9 cellular contexts compared by ENCODE assay signal in the genomic region with DNA sequence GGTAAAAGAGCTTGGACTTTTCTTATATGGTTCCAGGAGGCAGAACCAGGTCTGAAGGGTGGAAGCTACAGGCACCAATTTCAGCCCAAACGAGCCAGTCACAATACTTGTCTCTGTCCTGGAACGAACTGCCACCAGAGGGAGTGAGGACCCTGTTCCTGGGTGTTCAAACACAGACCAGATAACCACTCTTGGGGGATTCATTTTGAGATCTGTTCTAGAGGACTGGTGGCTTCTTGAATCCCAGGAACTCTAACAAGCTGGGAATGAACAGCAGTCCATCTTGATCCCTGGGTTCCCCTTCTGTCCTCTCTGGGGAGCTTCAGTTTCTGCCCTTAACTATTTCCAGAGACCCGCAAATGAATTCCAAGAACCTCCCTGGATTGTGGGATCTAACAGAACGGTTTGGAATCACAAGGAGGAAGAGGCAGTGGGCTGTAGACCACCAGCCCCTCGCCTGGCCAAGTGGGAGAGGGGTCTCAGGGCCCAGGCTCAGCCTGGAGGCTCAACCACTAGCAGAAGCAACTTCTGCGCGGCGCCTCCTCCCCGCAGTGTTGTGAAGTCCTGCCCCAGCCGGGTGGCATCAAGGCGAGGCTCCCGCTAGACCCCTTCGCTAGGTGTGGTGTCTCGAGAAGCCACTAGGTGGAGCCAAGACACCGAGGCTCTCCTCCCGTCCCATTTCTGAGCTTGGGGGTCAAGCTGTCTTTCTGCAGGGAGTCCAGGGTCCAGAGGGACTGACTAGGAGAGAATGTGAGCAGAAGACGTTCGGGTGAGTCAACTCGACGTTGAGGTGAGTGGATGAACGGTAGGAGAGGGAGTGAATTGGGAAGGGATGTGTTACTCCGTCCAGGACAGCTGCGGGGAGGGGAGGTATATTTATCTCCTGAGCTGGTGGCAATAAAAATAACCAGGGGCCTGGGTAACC. TPM values are rescaled to one million over a fixed set of nuclear protein-coding genes. Genes with fewer than 3 reads are reported as not detected.
DNase-seq lines count a peak whose midpoint lies in the region; ATAC-seq lines count a peak whose summit lies in the region.
"Had no signal": no experiment of that assay in that cellular context is flagged by ENCODE, and none has a peak within 500 bp of the region (broad histone marks: within the 10 kb centered on the region; RNA-seq: fewer than 3 reads in every experiment).

No MANE protein-coding gene starts in this region.

- DNase-seq in DMS53 treated with DMSO at 0.1 percent for 48 hours (lab: John Stamatoyannopoulos, UW; ENCODE audit: unreplicated experiment) = peak; percentile 80
- peak; percentile 85 for DNase-seq in NCI-H510A treated with DMSO at 0.1 percent for 48 hours (lab: John Stamatoyannopoulos, UW)
- peak; percentile 64 for DNase-seq in activated CD4-positive, alpha-beta T cell treated with anti-CD3 and anti-CD28 coated beads for 24 hours (ENCODE audit: low read depth in 2 of 2)
- DNase-seq in cerebellar cortex (ENCODE audit: low spot score) = peak; percentile 88
- DNase-seq in left colon = peak; percentile 54 to 77
- peak; percentile 70 for DNase-seq in stimulated activated CD4-positive, alpha-beta T cell treated with anti-CD3 and anti-CD28 coated beads, Interleukin-2, amount 100 ng/mL, for 48 hours

- ATAC-seq in HG03280 (IDR thresholded peaks at IDR 0.05; ENCODE audit: unreplicated experiment) = peak; percentile 63
- ATAC-seq in left colon = peak; percentile 81
- ATAC-seq in HG02970 (IDR thresholded peaks at IDR 0.05; ENCODE audit: low FRiP score, unreplicated experiment) = no peak

- intact Hi-C loops in left colon (cut with DNase I, micrococcal nuclease) = loop anchor here in 1 of 2 donors (5.0 kb wide), 1 partner anchor 38 kb away; a partner anchor contains a TSS

RNA-seq across cellular contexts. Expression of a gene that starts 12.1 kb away (rescaled TPM):
- 1 to 10 TPM; 3.6 to 6.8 TPM for total RNA-seq in left colon

RNA-seq across cellular contexts. Expression of a gene that starts 16.1 kb away (rescaled TPM):
- under 1 TPM; 0.73 to 0.98 TPM for total RNA-seq in left colon

RNA-seq across cellular contexts. Expression of a gene that starts 39.0 kb away (rescaled TPM):
- total RNA-seq in left colon = 10 to 100 TPM; 40.6 to 47.9 TPM

RNA-seq across cellular contexts. Expression of a gene that starts 39.3 kb away (rescaled TPM):
- 10 to 100 TPM; 24.2 to 28.3 TPM for total RNA-seq in left colon

RNA-seq across cellular contexts. Expression of a gene that starts 47.4 kb away (rescaled TPM):
- total RNA-seq in left colon = not detected
- total RNA-seq: glomerular endothelial cell had no signal
